ENCODE assay signal across 8 cellular contexts in genomic region chr5:441996-442334, GRCh38. TPM values are rescaled to one million over a fixed set of nuclear protein-coding genes. Genes with fewer than 3 reads are reported as not detected.
DNase-seq lines count a peak whose midpoint lies in the region; ATAC-seq, FAIRE-seq and TF ChIP-seq lines count a peak whose summit lies in the region.

No MANE protein-coding gene starts in this region.

- in situ Hi-C loops in Panc1 (cut with HindIII; ENCODE audit: low pct_unique_long_range_greater_than_20kb, low sequenced_read_pairs), result no loop called here

- ATAC-seq in Panc1 (no peak), HG03521 (IDR thresholded peaks at IDR 0.05; ENCODE audit: unreplicated experiment) (no peak), GM18511 (IDR thresholded peaks at IDR 0.05; ENCODE audit: unreplicated experiment) (no peak)

- TF ChIP-seq POLR2A in ovary (IDR thresholded peaks at IDR 0.05), result no peak

- H3K4me3 ChIP-seq in Panc1 (ENCODE audit: low read depth in 2 of 2, low read length in 2 of 2), result peak overlapping the region; percentile 67 to 99
- H3K4me3 ChIP-seq in esophagus (ENCODE audit: low read depth in 1 of 2, low read length in 2 of 2), result peak overlapping the region; percentile 89 to 99
- peak overlapping the region; percentile 63 for H3K4me3 ChIP-seq in ovary

- CTCF ChIA-PET in Calu3 (lab: Charles Lee) (no interaction called here), Panc1 (lab: Charles Lee) (no interaction called here)

- H3K27me3 ChIP-seq in Panc1 (ENCODE audit: control insufficient read depth, insufficient read depth, low read length) (no peaks in the 10 kb centered on the region), esophagus (ENCODE audit: control insufficient read depth in 1 of 2, insufficient read depth in 2 of 2, low read length in 2 of 2) (no peaks in the 10 kb centered on the region), ovary (no peaks in the 10 kb centered on the region)

- H3K36me3 ChIP-seq in Panc1 (ENCODE audit: control insufficient read depth, insufficient read depth, low read length), result no peaks in the 10 kb centered on the region; the same call in 1 of the 2 replicates
- H3K36me3 ChIP-seq in esophagus (ENCODE audit: control insufficient read depth in 2 of 2, insufficient read depth in 2 of 2, low read length in 1 of 2), result peaks cover 0 to 5% of the 10 kb centered on the region in 2 donors
- no peaks in the 10 kb centered on the region for H3K36me3 ChIP-seq in ovary

- H3K27ac ChIP-seq in Panc1 (ENCODE audit: low read length) (peak overlapping the region; percentile 93), esophagus (ENCODE audit: low read depth in 2 of 2, low read length in 1 of 2) (no peak overlapping the region), ovary (no peak overlapping the region), substantia nigra (ENCODE audit: low read depth, low read length, poor library complexity, severe bottlenecking) (no peak overlapping the region)

- WGBS in esophagus, 2 donors, result 90 to 94% methylated on average over 5 of the region's 5 CpGs
- WGBS in ovary, 3 donors, result 87 to 94% (median 90%) methylated on average over 5 of the region's 5 CpGs

- intact Hi-C loops in Calu3 (cut with micrococcal nuclease; ENCODE audit: unreplicated experiment) (loop anchor here (10.0 kb wide), 1 partner anchor 173 kb away; the partner anchor contains the start of gene CEP72), Panc1 (cut with micrococcal nuclease; ENCODE audit: unreplicated experiment) (no loop called here), ovary (cut with DNase I) (loop anchor here in 1 of 4 donors (10.0 kb wide), 1 partner anchor 127 kb away; no protein-coding TSS in a partner anchor)

- H3K4me3 Mint-ChIP-seq in Calu3 (ENCODE audit: low read depth, unreplicated experiment), result peak overlapping the region; percentile 94

- no peak for DNase-seq in Calu3
- no peak for DNase-seq in Panc1 (ENCODE audit: low read depth, low spot score)
- peak in 1 of 5 donors; percentile 8 for DNase-seq in ovary
- no peak for DNase-seq in substantia nigra (lab: John Stamatoyannopoulos, UW)
- DNase-seq in D721Med (ENCODE audit: insufficient read length, low spot score), result no peak

- H3K27ac Mint-ChIP-seq in Calu3 (ENCODE audit: unreplicated experiment), result no peak overlapping the region

- POLR2A ChIA-PET in Panc1 (lab: Charles Lee), result no interaction called here

- H3K9me3 Mint-ChIP-seq in Calu3 (ENCODE audit: low read depth, unreplicated experiment), result no peaks in the 10 kb centered on the region

- no peak for TF ChIP-seq CTCF in Calu3 (IDR thresholded peaks at IDR 0.05; ENCODE audit: unreplicated experiment)
- no peak for TF ChIP-seq CTCF in Panc1 (IDR thresholded peaks at IDR 0.05)
- no peak for TF ChIP-seq CTCF in ovary (IDR thresholded peaks at IDR 0.05)
- TF ChIP-seq CTCF in D721Med (IDR thresholded peaks at IDR 0.05; ENCODE audit: insufficient read depth, missing control alignments), result no peak

- H3K27me3 Mint-ChIP-seq in Calu3 (ENCODE audit: unreplicated experiment), result no peaks in the 10 kb centered on the region

- H3K4me1 ChIP-seq in Panc1 (ENCODE audit: control insufficient read depth, insufficient read depth, low read length) (peaks cover 13% of the 10 kb centered on the region), esophagus (ENCODE audit: control insufficient read depth in 2 of 2, insufficient read depth in 2 of 2, low read length in 1 of 2) (peaks cover 8 to 15% of the 10 kb centered on the region in 2 donors), ovary (ENCODE audit: insufficient read depth) (peaks cover 14% of the 10 kb centered on the region)

- H3K36me3 Mint-ChIP-seq in Calu3 (ENCODE audit: insufficient read depth, unreplicated experiment), result peaks cover 46% of the 10 kb centered on the region

- peaks cover 22% of the 10 kb centered on the region for H3K4me1 Mint-ChIP-seq in Calu3 (ENCODE audit: low read depth, unreplicated experiment)

- H3K9me3 ChIP-seq in Panc1 (ENCODE audit: control insufficient read depth, insufficient read depth, low read depth, low read length) (no peaks in the 10 kb centered on the region), esophagus (ENCODE audit: control insufficient read depth in 2 of 2, insufficient read depth in 1 of 2, low read depth in 1 of 2, low read length in 1 of 2) (no peaks in the 10 kb centered on the region), ovary (no peaks in the 10 kb centered on the region)

- TF ChIP-seq EP300 in ovary (IDR thresholded peaks at IDR 0.05), result no peak

- no peak for FAIRE-seq in D721Med (lab: Jason Lieb, UNC)

- BruUV-seq in Calu3 (replicated peaks; lab: Mats Ljungman, UMichigan) (no TSS peak), Panc1 (replicated peaks; lab: Mats Ljungman, UMichigan) (no TSS peak)

RNA-seq across cellular contexts. Expression of gene EXOC3, which starts 1.0 kb away (rescaled TPM):
- total RNA-seq in Calu3 (2022) (63.8 and 69.4 TPM in 2 replicates), Panc1 (2021; ENCODE audit: unreplicated experiment) (55.0 TPM), ovary (10 to 100 TPM; 25.5 to 67.4 (median 53.8) TPM)
- 63.2 TPM for polyA plus RNA-seq in Panc1 (2012; ENCODE audit: insufficient read length)
- polyA plus RNA-seq in esophagus (10 to 100 TPM; 40.3 to 49.1 TPM), ovary (10 to 100 TPM; 33.1 to 41.4 TPM)
